ENCODE assay signal across 1 cellular context in genomic region chr12:132172619-132173018, GRCh38.
TF ChIP-seq lines count a peak whose summit lies in the region.

No MANE protein-coding gene starts in this region.

TF ChIP-seq in H1, 55 proteins besides CTCF, POLR2A, EP300 and RAD21:
- TF ChIP-seq CBX8 (IDR thresholded peaks at IDR 0.05; ENCODE audit: borderline replicate concordance, low read depth, low read length) = no peak
- no peak for TF ChIP-seq CTBP2 (IDR thresholded peaks at IDR 0.05; ENCODE audit: borderline replicate concordance, insufficient read depth, insufficient read length, low read length)
- TF ChIP-seq TAF7 (optimal IDR thresholded peaks at IDR 0.05; ENCODE audit: borderline replicate concordance, low read depth, low read length) = no peak
- no peak for TF ChIP-seq MAFK (IDR thresholded peaks at IDR 0.05; ENCODE audit: low read depth, low read length)
- TF ChIP-seq BACH1 (IDR thresholded peaks at IDR 0.05; ENCODE audit: low read length) = no peak
- no peak for TF ChIP-seq SIN3A (conservative IDR thresholded peaks at IDR 0.05 in 1 of 2, IDR thresholded peaks at IDR 0.05 in 1 of 2; ENCODE audit: low read depth in 1 of 2, low read length in 2 of 2)
- TF ChIP-seq SUZ12 (IDR thresholded peaks at IDR 0.05; ENCODE audit: low read length) = no peak
- no peak for TF ChIP-seq SP1 (IDR thresholded peaks at IDR 0.05; ENCODE audit: low read depth, low read length)
